ENCODE assay signal across 28 cellular contexts in genomic region chr11:83544871-83545270, GRCh38.
"Had no signal": no experiment of that assay in that cellular context is flagged by ENCODE, and none has a peak within 500 bp of the region (broad histone marks: within the 10 kb centered on the region; RNA-seq: fewer than 3 reads in every experiment).

No MANE protein-coding gene starts in this region.

- H3K4me3 ChIP-seq: coronary artery, esophagus squamous epithelium, gastroesophageal sphincter had no signal

- H3K9me3 ChIP-seq: esophagus squamous epithelium, gastroesophageal sphincter had no signal

- H3K36me3 ChIP-seq: brain microvascular endothelial cell, esophagus squamous epithelium, gastroesophageal sphincter had no signal

- ATAC-seq: effector memory CD8-positive, alpha-beta T cell; gastroesophageal sphincter; WTC11 had no signal

- H3K4me1 ChIP-seq: esophagus squamous epithelium had no signal

- DNase-seq: activated CD4-positive, alpha-beta memory T cell treated with anti-CD3 and anti-CD28 coated beads, Interleukin-2, amount 10 ng/mL, durations not matched to agents 7 days and 5 days; activated CD4-positive, alpha-beta T cell treated with anti-CD3 and anti-CD28 coated beads for 1 hour; activated CD4-positive, alpha-beta T cell treated with anti-CD3 and anti-CD28 coated beads for 4 hours; activated CD4-positive, alpha-beta T cell treated with anti-CD3 and anti-CD28 coated beads, Interleukin-2, amount 10 ng/mL, durations not matched to agents 7 days and 5 days; activated CD4-positive, alpha-beta T cell treated with anti-CD3 and anti-CD28 coated beads, Interleukin-2, amount 50 U/mL, for 4 hours; activated CD8-positive, alpha-beta memory T cell treated with anti-CD3 and anti-CD28 coated beads, Interleukin-2, amount 50 U/mL, for 48 hours; activated effector memory CD4-positive, alpha-beta T cell treated with Interleukin-2 at 50 U/mL for 16 hours; activated gamma-delta T cell treated with Interleukin-2 at 50 U/mL for 16 hours; activated naive CD4-positive, alpha-beta T cell treated with anti-CD3 and anti-CD28 coated beads, Interleukin-2, amount 50 U/mL, for 16 hours; activated naive CD4-positive, alpha-beta T cell treated with Interleukin-2 at 50 U/mL for 16 hours; activated T-cell treated with anti-CD3 and anti-CD28 coated beads for 4 hours; activated T-cell treated with anti-CD3 and anti-CD28 coated beads, Interleukin-2, amount 50 U/mL, for 4 hours; amniotic stem cell; anterior cingulate cortex; brain microvascular endothelial cell; dermis blood vessel endothelial cell; effector CD4-positive, alpha-beta T cell; effector memory CD8-positive, alpha-beta T cell; erythroblast; esophagus squamous epithelium; foreskin melanocyte had no signal

- FAIRE-seq: astrocyte, bronchial epithelial cell, TTC549 had no signal

- H3K27ac ChIP-seq: brain microvascular endothelial cell, coronary artery, esophagus squamous epithelium, gastroesophageal sphincter, VCaP had no signal

- H3K27me3 ChIP-seq: brain microvascular endothelial cell, esophagus squamous epithelium, gastroesophageal sphincter had no signal
